In the genomic region with DNA sequence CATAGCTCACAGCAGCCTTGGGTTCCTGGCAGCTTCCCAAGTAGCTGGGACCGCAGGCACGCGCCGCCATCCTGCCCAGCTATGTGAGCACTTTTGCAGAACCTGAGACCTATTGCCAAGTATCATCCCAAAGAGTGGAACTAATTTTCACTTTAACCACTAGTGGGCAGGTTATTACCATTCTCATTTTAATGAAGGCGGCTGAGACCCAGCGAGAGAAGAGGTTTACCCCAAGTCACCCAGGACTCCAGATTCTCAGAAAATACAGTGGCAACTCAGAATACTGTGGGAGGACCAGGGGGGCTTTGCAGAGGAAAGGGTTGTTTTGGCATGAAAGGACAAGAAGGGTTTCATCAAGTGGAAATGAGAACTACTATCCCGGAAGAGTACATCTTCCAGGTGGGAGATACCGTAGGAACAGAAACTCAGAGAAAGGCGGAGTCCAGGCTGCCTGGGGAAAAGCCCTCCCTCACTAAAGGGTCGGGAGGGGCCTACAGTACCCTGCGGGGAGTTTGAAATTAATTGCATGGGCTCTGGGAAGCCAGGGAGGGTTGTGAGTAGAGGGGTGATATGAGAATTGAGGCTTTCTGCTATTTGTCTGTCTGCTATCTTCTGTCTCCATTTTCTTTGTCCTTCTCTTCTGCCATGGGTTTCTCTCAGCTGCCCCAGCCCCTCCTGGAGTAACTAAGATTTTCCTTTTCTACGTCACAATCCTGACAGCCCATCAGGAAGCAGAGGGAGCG, we compare ENCODE assay signal across 8 cellular contexts. TPM values are rescaled to one million over a fixed set of nuclear protein-coding genes. Genes with fewer than 3 reads are reported as not detected.
DNase-seq lines count a peak whose midpoint lies in the region; ATAC-seq and TF ChIP-seq lines count a peak whose summit lies in the region.

No MANE protein-coding gene starts in this region.

- H3K4me1 ChIP-seq in endodermal cell (ENCODE audit: control insufficient read depth, insufficient read depth, low read length) (no peaks in the 10 kb centered on the region), thoracic aorta (ENCODE audit: control insufficient read depth in 1 of 2, low read depth in 2 of 2) (peaks cover 18 to 36% of the 10 kb centered on the region in 2 donors)

- ATAC-seq in thoracic aorta (ENCODE audit: insufficient number of reproducible peaks, low FRiP score, low read depth) (peak; percentile 42), GM19397 (IDR thresholded peaks at IDR 0.05; ENCODE audit: unreplicated experiment) (no peak)

- H3K27me3 ChIP-seq in endodermal cell (ENCODE audit: control insufficient read depth, insufficient read depth, low read length, poor library complexity, severe bottlenecking) (no peaks in the 10 kb centered on the region), thoracic aorta (replicated peaks; ENCODE audit: insufficient read depth) (no peaks in the 10 kb centered on the region)

- peak; percentile 63 for DNase-seq in COLO668 (lab: John Stamatoyannopoulos, UW; ENCODE audit: unreplicated experiment)
- DNase-seq in HFF-Myc (ENCODE audit: extremely low read depth, low read depth) = peak; percentile 85
- DNase-seq in NCI-H2227 treated with DMSO at 0.1 percent for 48 hours (lab: John Stamatoyannopoulos, UW) = peak; percentile 80
- peak; percentile 78 for DNase-seq in endodermal cell
- peak; percentile 59 for DNase-seq in midbrain (lab: John Stamatoyannopoulos, UW)
- no peak for DNase-seq in thoracic aorta (ENCODE audit: low spot score)

- TF ChIP-seq CTCF in HFF-Myc (IDR thresholded peaks at IDR 0.05; ENCODE audit: low read depth, low read length, missing control alignments) = peak; percentile 63
- TF ChIP-seq CTCF in WI38 (IDR thresholded peaks at IDR 0.05; ENCODE audit: low read depth, low read length) = peak; percentile 57
- TF ChIP-seq CTCF in endodermal cell (conservative IDR thresholded peaks at IDR 0.05) = peak; percentile 79
- TF ChIP-seq CTCF in thoracic aorta (IDR thresholded peaks at IDR 0.05) = peak; percentile 64

- no peaks in the 10 kb centered on the region for H3K27me3 Mint-ChIP-seq in endodermal cell (ENCODE audit: insufficient read depth)

- H3K36me3 ChIP-seq in endodermal cell (ENCODE audit: control insufficient read depth, insufficient read depth, low read length) (no peaks in the 10 kb centered on the region), thoracic aorta (no peaks in the 10 kb centered on the region)

- H3K36me3 Mint-ChIP-seq in endodermal cell (ENCODE audit: low read depth) = no peaks in the 10 kb centered on the region

- H3K27ac ChIP-seq in endodermal cell (ENCODE audit: low read depth, low read length) = no peak overlapping the region
- H3K27ac ChIP-seq in thoracic aorta = no peak overlapping the region

- peak overlapping the region; percentile 93 for H3K27ac Mint-ChIP-seq in endodermal cell

- WGBS in endodermal cell (ENCODE audit: insufficient coverage in 1 of 2, insufficient read length in 1 of 2), 2 experiments = 42 to 44% methylated on average over 10 to 13 of the region's 13 CpGs

- no peaks in the 10 kb centered on the region for H3K9me3 Mint-ChIP-seq in endodermal cell

- H3K9me3 ChIP-seq in endodermal cell (ENCODE audit: control insufficient read depth, low read length) = no peaks in the 10 kb centered on the region
- H3K9me3 ChIP-seq in thoracic aorta = no peaks in the 10 kb centered on the region

- H3K9ac ChIP-seq in endodermal cell (ENCODE audit: extremely low read depth, low read length, poor library complexity, severe bottlenecking) = no peak overlapping the region

- H3K4me1 Mint-ChIP-seq in endodermal cell = peaks cover 42% of the 10 kb centered on the region

- H3K4me3 ChIP-seq in HFF-Myc (replicated peaks; ENCODE audit: low read depth, low read length) (no peak overlapping the region), WI38 (ENCODE audit: low read depth, low read length) (no peak overlapping the region), endodermal cell (ENCODE audit: low read length) (no peak overlapping the region), thoracic aorta (peak overlapping the region; percentile 13)

- H3K4me3 Mint-ChIP-seq in endodermal cell = peak overlapping the region; percentile 41

RNA-seq across cellular contexts. Expression of gene SEMA4A, which starts 7.2 kb away (rescaled TPM):
- 10 to 100 TPM in 1 of 2 donors, 1 to 10 TPM in 1; 6.4 to 10.3 TPM for total RNA-seq in endodermal cell
- polyA plus RNA-seq in endodermal cell (2013, experiment 1 of 2) = 5.0 TPM
- 3.4 TPM for polyA plus RNA-seq in endodermal cell (2013, experiment 2 of 2)
- 10 to 100 TPM; 12.7 to 15.8 TPM for total RNA-seq in thoracic aorta

RNA-seq across cellular contexts. Expression of gene LMNA, which starts 31.7 kb away (rescaled TPM):
- total RNA-seq in endodermal cell (10 to 100 TPM; 41.2 to 42.0 TPM), thoracic aorta (100 to 1,000 TPM; 740 to 804 TPM)
- 46.3 TPM for polyA plus RNA-seq in endodermal cell (2013, experiment 1 of 2)
- 45.5 TPM for polyA plus RNA-seq in endodermal cell (2013, experiment 2 of 2)

RNA-seq across cellular contexts. Expression of gene SLC25A44, which starts 47.7 kb away (rescaled TPM):
- total RNA-seq in endodermal cell (10 to 100 TPM; 20.9 to 22.7 TPM), thoracic aorta (10 to 100 TPM; 10.7 to 23.7 TPM)
- 19.9 TPM for polyA plus RNA-seq in endodermal cell (2013, experiment 1 of 2)
- 22.4 TPM for polyA plus RNA-seq in endodermal cell (2013, experiment 2 of 2)

Comparison
In these comparisons a context has a peak if more than half of its experiments do, and no peak if none do; other contexts are left out.
1. RNA of gene LMNA, which starts 31.7 kb away (total RNA-seq): 740 to 804 TPM in thoracic aorta; 41.2 to 42.0 TPM in endodermal cell; every median in the first group is over 10 times any median in the second.
2. Peak in every context shown above with its lines, with median percentiles within 50 percentile points of each other: CTCF ChIP-seq.